In the genomic region with DNA sequence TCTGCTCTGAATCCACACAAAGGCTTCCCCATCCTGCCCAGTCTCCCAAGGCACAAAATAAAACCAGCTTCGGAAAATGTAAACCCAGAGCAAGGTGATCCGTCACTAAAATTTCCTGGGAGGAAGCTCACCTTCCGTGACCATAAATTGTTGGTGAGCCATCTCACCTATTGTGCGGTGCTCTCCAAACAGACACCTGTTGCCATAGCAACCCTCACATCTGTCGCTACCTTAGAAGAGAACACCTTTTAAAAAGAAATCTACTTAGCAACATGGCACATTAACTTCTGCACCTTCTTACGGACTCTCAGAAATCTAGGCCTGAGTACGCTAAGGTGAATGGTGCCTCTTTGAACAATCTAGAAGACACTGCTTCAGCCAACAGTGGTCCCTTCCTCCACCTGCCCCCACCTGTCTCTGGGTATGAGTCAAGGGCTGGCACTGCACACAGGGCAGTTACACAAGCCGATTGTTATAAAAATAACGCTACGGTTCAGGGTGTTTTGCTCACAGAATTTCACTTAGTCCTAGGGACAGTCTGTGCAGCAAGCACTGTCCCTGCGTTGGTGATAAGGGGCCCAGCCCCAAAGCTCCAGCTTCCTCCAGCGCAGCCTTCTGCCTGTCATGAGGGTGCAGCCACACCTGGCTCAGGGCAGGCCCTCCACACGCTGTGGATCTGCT, we compare ENCODE assay signal across 16 cellular contexts.
DNase-seq lines count a peak whose midpoint lies in the region; ATAC-seq, FAIRE-seq and TF ChIP-seq lines count a peak whose summit lies in the region.
"Had no signal": no experiment of that assay in that cellular context is flagged by ENCODE, and none has a peak within 500 bp of the region (broad histone marks: within the 10 kb centered on the region; RNA-seq: fewer than 3 reads in every experiment).

No MANE protein-coding gene starts in this region.

- H3K36me3 Mint-ChIP-seq in Caco-2 (ENCODE audit: insufficient read depth, unreplicated experiment), result no peaks in the 10 kb centered on the region
- H3K36me3 Mint-ChIP-seq in WTC11, result peaks cover 5% of the 10 kb centered on the region
- H3K36me3 Mint-ChIP-seq in GM23338 (ENCODE audit: low read depth), result peaks cover 2% of the 10 kb centered on the region; the same call in 2 of the 3 replicates

- DNase-seq in Caco-2, result peak in 1 of 2 experiments; percentile 6
- DNase-seq in NCI-H187 (lab: John Stamatoyannopoulos, UW), result peak; percentile 87 to 90
- DNase-seq in NCI-H774 (lab: John Stamatoyannopoulos, UW), result peak; percentile 67
- DNase-seq in nucleus accumbens (lab: John Stamatoyannopoulos, UW), result no peak
- DNase-seq in WTC11 (ENCODE audit: low spot score), result no peak
- DNase-seq in GM23338 (ENCODE audit: low spot score), result no peak
- DNase-seq: activated CD8-positive, alpha-beta T cell treated with anti-CD3 and anti-CD28 coated beads for 36 hours; activated effector memory CD4-positive, alpha-beta T cell treated with anti-CD3 and anti-CD28 coated beads, Interleukin-2, amount 50 U/mL, for 16 hours; body of pancreas; effector CD4-positive, alpha-beta T cell had no signal

- FAIRE-seq in islet of Langerhans (lab: Jason Lieb, UNC), result peak; percentile 66

- H4K20me1 ChIP-seq in GM23338 (replicated peaks; ENCODE audit: insufficient read depth), result no peaks in the 10 kb centered on the region

- H3K79me2 ChIP-seq in GM23338 (replicated peaks; ENCODE audit: insufficient read depth), result no peaks in the 10 kb centered on the region

- no peak overlapping the region for H3K27ac ChIP-seq in GM23338 (ENCODE audit: low read depth)
- H3K27ac ChIP-seq: body of pancreas, RWPE1, tibial artery had no signal

- no peaks in the 10 kb centered on the region for H3K27me3 ChIP-seq in Caco-2 (replicated peaks; ENCODE audit: control insufficient read depth, insufficient read depth, low read length)
- H3K27me3 ChIP-seq in GM23338 (ENCODE audit: insufficient read depth), result no peaks in the 10 kb centered on the region
- H3K27me3 ChIP-seq: body of pancreas, tibial artery had no signal

- H3K9me3 ChIP-seq in Caco-2, result 0 out of 2 replicates have a peak, but pooled peaks cover under 1% of the 10 kb centered on the region
- H3K9me3 ChIP-seq: body of pancreas, tibial artery had no signal

- H2AFZ ChIP-seq in GM23338, result no peak overlapping the region

- intact Hi-C loops in Caco-2 (cut with micrococcal nuclease; ENCODE audit: unreplicated experiment), result no loop called here

- no peaks in the 10 kb centered on the region for H3F3A ChIP-seq in GM23338 (replicated peaks; ENCODE audit: low read depth)

- H3K4me2 ChIP-seq in GM23338, result no peak overlapping the region

- H3K9me3 Mint-ChIP-seq in Caco-2 (ENCODE audit: unreplicated experiment) (peaks cover 5% of the 10 kb centered on the region), WTC11 (peaks cover 10% of the 10 kb centered on the region), GM23338 (peaks cover 7% of the 10 kb centered on the region)

- TF ChIP-seq CTCF in Caco-2 (IDR thresholded peaks at IDR 0.05; ENCODE audit: insufficient read depth in 1 of 2, low read depth in 1 of 2, low read length in 1 of 2, severe bottlenecking in 1 of 2, unreplicated experiment in 1 of 2) (no peak), WTC11 (IDR thresholded peaks at IDR 0.05) (no peak), GM23338 (conservative IDR thresholded peaks at IDR 0.05; ENCODE audit: low read depth in 2 of 2) (no peak)

- no TSS peak for BruUV-seq in Caco-2 (replicated peaks; lab: Mats Ljungman, UMichigan)

- peaks cover 7% of the 10 kb centered on the region for H3K4me1 Mint-ChIP-seq in Caco-2 (ENCODE audit: low read depth, unreplicated experiment)
- peaks cover 9% of the 10 kb centered on the region for H3K4me1 Mint-ChIP-seq in WTC11
- H3K4me1 Mint-ChIP-seq in GM23338, result no peaks in the 10 kb centered on the region; the same call in 2 of the 3 replicates

- CTCF ChIA-PET in Caco-2 (lab: Charles Lee), result interaction anchor here (0.6 kb wide), 1 partner anchor 23 kb away, joined by 4 read pairs; no protein-coding TSS in a partner anchor
- CTCF ChIA-PET in WTC11 (lab: Charles Lee), result no interaction called here

- no peaks in the 10 kb centered on the region for H3K27me3 Mint-ChIP-seq in Caco-2 (ENCODE audit: insufficient read depth, unreplicated experiment)
- no peaks in the 10 kb centered on the region; the same call in 1 of the 2 replicates for H3K27me3 Mint-ChIP-seq in WTC11 (ENCODE audit: low read depth)
- peaks cover 19% of the 10 kb centered on the region for H3K27me3 Mint-ChIP-seq in GM23338 (ENCODE audit: insufficient read depth, low read depth, poor library complexity)
- H3K27me3 Mint-ChIP-seq: activated CD8-positive, alpha-beta T cell treated with anti-CD3 and anti-CD28 coated beads for 36 hours had no signal

- POLR2A ChIA-PET in Caco-2 (lab: Charles Lee) (no interaction called here), WTC11 (lab: Charles Lee) (no interaction called here)

- H3K4me3 Mint-ChIP-seq in Caco-2 (ENCODE audit: unreplicated experiment), result no peak overlapping the region
- no peak overlapping the region for H3K4me3 Mint-ChIP-seq in WTC11
- no peak overlapping the region for H3K4me3 Mint-ChIP-seq in GM23338
- H3K4me3 Mint-ChIP-seq: activated CD8-positive, alpha-beta T cell treated with anti-CD3 and anti-CD28 coated beads for 36 hours; mesothelial cell of epicardium; T-helper 2 cell treated with Interferon-gamma antibody and Interleukin-4, amounts not matched to agents 5 μg/mL and 100 μg/mL, for 36 hours had no signal

- H3K4me1 ChIP-seq in Caco-2 (peaks cover 11% of the 10 kb centered on the region), GM23338 (ENCODE audit: insufficient read depth) (no peaks in the 10 kb centered on the region)
- H3K4me1 ChIP-seq: body of pancreas, tibial artery had no signal

- H3K27ac Mint-ChIP-seq in Caco-2 (ENCODE audit: unreplicated experiment) (peak overlapping the region; percentile 45), WTC11 (no peak overlapping the region), GM23338 (no peak overlapping the region)
- H3K27ac Mint-ChIP-seq: activated CD8-positive, alpha-beta T cell treated with anti-CD3 and anti-CD28 coated beads for 36 hours; mesothelial cell of epicardium; T-helper 2 cell treated with Interferon-gamma antibody and Interleukin-4, amounts not matched to agents 5 μg/mL and 100 μg/mL, for 36 hours had no signal

- H3K4me3 ChIP-seq in Caco-2 (ENCODE audit: low read depth, low read length), result no peak overlapping the region
- H3K4me3 ChIP-seq in GM23338, result no peak overlapping the region
- H3K4me3 ChIP-seq: body of pancreas, tibial artery had no signal

- no peak for ATAC-seq in HG03439 (IDR thresholded peaks at IDR 0.05; ENCODE audit: unreplicated experiment)
- ATAC-seq in WTC11, result no peak
- no peak for ATAC-seq in GM23338
- ATAC-seq: activated CD8-positive, alpha-beta T cell treated with anti-CD3 and anti-CD28 coated beads for 36 hours; body of pancreas had no signal

- no peaks in the 10 kb centered on the region for H3K9me2 ChIP-seq in GM23338 (ENCODE audit: insufficient read depth)

- H3K36me3 ChIP-seq in Caco-2 (ENCODE audit: control insufficient read depth, insufficient read depth, low read length) (no peaks in the 10 kb centered on the region), GM23338 (ENCODE audit: insufficient read depth) (no peaks in the 10 kb centered on the region)
- H3K36me3 ChIP-seq: tibial artery had no signal

TF ChIP-seq in WTC11, 78 proteins besides CTCF, POLR2A, EP300 and RAD21 (continues in another document):
- TF ChIP-seq KAT7 (CRISPR knock-in tag; IDR thresholded peaks at IDR 0.05; ENCODE audit: borderline replicate concordance) (no peak), GRHL2 (CRISPR knock-in tag; IDR thresholded peaks at IDR 0.05; ENCODE audit: insufficient replicate concordance, severe bottlenecking) (no peak), MYBL2 (CRISPR knock-in tag; IDR thresholded peaks at IDR 0.05) (no peak), ZNF138 (CRISPR knock-in tag; conservative IDR thresholded peaks at IDR 0.05) (no peak)

TF ChIP-seq in GM23338, 12 proteins besides CTCF, POLR2A, EP300 and RAD21 (continues in another document):
- TF ChIP-seq, protein P1, sequence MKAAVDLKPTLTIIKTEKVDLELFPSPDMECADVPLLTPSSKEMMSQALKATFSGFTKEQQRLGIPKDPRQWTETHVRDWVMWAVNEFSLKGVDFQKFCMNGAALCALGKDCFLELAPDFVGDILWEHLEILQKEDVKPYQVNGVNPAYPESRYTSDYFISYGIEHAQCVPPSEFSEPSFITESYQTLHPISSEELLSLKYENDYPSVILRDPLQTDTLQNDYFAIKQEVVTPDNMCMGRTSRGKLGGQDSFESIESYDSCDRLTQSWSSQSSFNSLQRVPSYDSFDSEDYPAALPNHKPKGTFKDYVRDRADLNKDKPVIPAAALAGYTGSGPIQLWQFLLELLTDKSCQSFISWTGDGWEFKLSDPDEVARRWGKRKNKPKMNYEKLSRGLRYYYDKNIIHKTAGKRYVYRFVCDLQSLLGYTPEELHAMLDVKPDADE (IDR thresholded peaks at IDR 0.05), result no peak
- no peak for TF ChIP-seq EZH2 (IDR thresholded peaks at IDR 0.05; ENCODE audit: low read depth, unreplicated experiment)
- TF ChIP-seq ZNF114 (CRISPR knock-in tag; IDR thresholded peaks at IDR 0.05), result no peak
- TF ChIP-seq STAT1 (IDR thresholded peaks at IDR 0.05; ENCODE audit: unreplicated experiment), result no peak
- no peak for TF ChIP-seq ZNF331 (CRISPR knock-in tag; IDR thresholded peaks at IDR 0.05; ENCODE audit: low read depth)
- TF ChIP-seq, protein P2, sequence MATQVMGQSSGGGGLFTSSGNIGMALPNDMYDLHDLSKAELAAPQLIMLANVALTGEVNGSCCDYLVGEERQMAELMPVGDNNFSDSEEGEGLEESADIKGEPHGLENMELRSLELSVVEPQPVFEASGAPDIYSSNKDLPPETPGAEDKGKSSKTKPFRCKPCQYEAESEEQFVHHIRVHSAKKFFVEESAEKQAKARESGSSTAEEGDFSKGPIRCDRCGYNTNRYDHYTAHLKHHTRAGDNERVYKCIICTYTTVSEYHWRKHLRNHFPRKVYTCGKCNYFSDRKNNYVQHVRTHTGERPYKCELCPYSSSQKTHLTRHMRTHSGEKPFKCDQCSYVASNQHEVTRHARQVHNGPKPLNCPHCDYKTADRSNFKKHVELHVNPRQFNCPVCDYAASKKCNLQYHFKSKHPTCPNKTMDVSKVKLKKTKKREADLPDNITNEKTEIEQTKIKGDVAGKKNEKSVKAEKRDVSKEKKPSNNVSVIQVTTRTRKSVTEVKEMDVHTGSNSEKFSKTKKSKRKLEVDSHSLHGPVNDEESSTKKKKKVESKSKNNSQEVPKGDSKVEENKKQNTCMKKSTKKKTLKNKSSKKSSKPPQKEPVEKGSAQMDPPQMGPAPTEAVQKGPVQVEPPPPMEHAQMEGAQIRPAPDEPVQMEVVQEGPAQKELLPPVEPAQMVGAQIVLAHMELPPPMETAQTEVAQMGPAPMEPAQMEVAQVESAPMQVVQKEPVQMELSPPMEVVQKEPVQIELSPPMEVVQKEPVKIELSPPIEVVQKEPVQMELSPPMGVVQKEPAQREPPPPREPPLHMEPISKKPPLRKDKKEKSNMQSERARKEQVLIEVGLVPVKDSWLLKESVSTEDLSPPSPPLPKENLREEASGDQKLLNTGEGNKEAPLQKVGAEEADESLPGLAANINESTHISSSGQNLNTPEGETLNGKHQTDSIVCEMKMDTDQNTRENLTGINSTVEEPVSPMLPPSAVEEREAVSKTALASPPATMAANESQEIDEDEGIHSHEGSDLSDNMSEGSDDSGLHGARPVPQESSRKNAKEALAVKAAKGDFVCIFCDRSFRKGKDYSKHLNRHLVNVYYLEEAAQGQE (IDR thresholded peaks at IDR 0.05; ENCODE audit: unreplicated experiment), result no peak

Comparison
In these comparisons a context has a peak if more than half of its experiments do, and no peak if none do; other contexts are left out.
1. DNase-seq: peak in NCI-H187 (2 of 2) and NCI-H774 (single experiment); none in nucleus accumbens (0 of 56), WTC11 (single experiment) and GM23338 (single experiment).